9 cellular contexts compared by ENCODE assay signal in the genomic region with DNA sequence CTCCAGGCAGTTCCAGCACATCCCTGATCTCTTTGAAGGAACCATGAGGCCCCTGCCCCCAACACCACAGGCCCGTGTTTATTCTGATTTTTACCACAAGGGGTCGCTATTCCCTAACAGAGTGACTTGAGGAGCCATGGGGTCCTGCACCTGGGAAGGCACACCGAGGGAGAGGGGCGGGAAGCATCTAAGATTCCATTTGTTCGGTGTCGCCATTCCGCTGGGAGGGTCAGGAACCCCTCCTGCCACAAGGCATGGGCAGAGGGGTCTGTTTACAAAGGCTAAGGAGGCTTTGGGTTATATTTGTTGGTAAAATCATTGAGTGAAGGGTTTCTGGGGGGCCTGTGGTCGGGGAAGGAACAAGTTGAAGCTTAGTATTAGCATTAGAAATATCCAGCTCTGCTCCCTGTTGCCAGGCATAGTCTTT.
A peak's percentile ranks its signal among the peaks of the same experiment; 100 is the strongest.
DNase-seq lines count a peak whose midpoint lies in the region; ATAC-seq and TF ChIP-seq lines count a peak whose summit lies in the region.
"Had no signal": no experiment of that assay in that cellular context is flagged by ENCODE, and none has a peak within 500 bp of the region (broad histone marks: within the 10 kb centered on the region; RNA-seq: fewer than 3 reads in every experiment).

No MANE protein-coding gene starts in this region.

- H3K27me3 Mint-ChIP-seq in natural killer cell (ENCODE audit: low read depth in 2 of 2): peaks cover 0 to 2% of the 10 kb centered on the region in 2 donors

- no peaks in the 10 kb centered on the region for H4K20me1 ChIP-seq in OCI-LY1 (ENCODE audit: insufficient read depth, low read length)

- no peak for TF ChIP-seq EP300 in stomach (IDR thresholded peaks at IDR 0.05)

- no peaks in the 10 kb centered on the region for H3K79me2 ChIP-seq in OCI-LY1 (ENCODE audit: insufficient read depth, low read length)

- H2AFZ ChIP-seq in OCI-LY1 (ENCODE audit: low read length): no peak overlapping the region

- H3K9ac ChIP-seq in OCI-LY1 (ENCODE audit: low read length): no peak overlapping the region

- WGBS in stomach, 5 donors: 25 to 34% (median 29%) methylated on average over 8 of the region's 8 CpGs

- H3K27me3 ChIP-seq in OCI-LY1 (ENCODE audit: insufficient read depth, low read length) (no peaks in the 10 kb centered on the region), stomach (peaks cover 0 to 5% (median 0%) of the 10 kb centered on the region in 3 donors)

- CTCF ChIA-PET in HEK293T (lab: Yijun Ruan, JAX): interaction anchor here (0.6 to 1.2 kb wide), 6 partner anchors 10 to 597 kb away, joined by 3 to 11 read pairs (median 4); no protein-coding TSS in a partner anchor

- H3K36me3 ChIP-seq in OCI-LY1 (ENCODE audit: insufficient read depth, low read length) (no peaks in the 10 kb centered on the region), stomach (no peaks in the 10 kb centered on the region)

- peak in 1 of 3 donors; percentile 77 for ATAC-seq in natural killer cell
- ATAC-seq in GM19035 (IDR thresholded peaks at IDR 0.05; ENCODE audit: unreplicated experiment): no peak

- H3K4me1 Mint-ChIP-seq in natural killer cell: peaks cover 5% of the 10 kb centered on the region in 2 donors

- H3F3A ChIP-seq in OCI-LY1 (ENCODE audit: insufficient read depth, low read length): no peaks in the 10 kb centered on the region

- no peak overlapping the region for H3K27ac ChIP-seq in OCI-LY1 (ENCODE audit: low read depth, low read length, poor library complexity, severe bottlenecking)
- H3K27ac ChIP-seq in stomach: no peak overlapping the region

- no peaks in the 10 kb centered on the region for H3K9me3 ChIP-seq in OCI-LY1 (ENCODE audit: low read length)
- H3K9me3 ChIP-seq in stomach: no peaks in the 10 kb centered on the region

- no peaks in the 10 kb centered on the region for H3K9me2 ChIP-seq in OCI-LY1 (ENCODE audit: low read depth, low read length)

- TF ChIP-seq POLR2A in erythroblast (IDR thresholded peaks at IDR 0.05; ENCODE audit: low read length) (no peak), stomach (IDR thresholded peaks at IDR 0.05) (no peak)

- H3K4me3 Mint-ChIP-seq in natural killer cell: no peak overlapping the region
- H3K4me3 Mint-ChIP-seq: T-helper 1 cell treated with Interleukin-12 subunit alpha and Interleukin-12 subunit beta and Interleukin-4 antibody, amounts not matched to agents 30 μg/mL and 1 μg/mL, for 36 hours had no signal

- DNase-seq in COLO668 (lab: John Stamatoyannopoulos, UW; ENCODE audit: unreplicated experiment): peak; percentile 56
- DNase-seq in HEK293T (ENCODE audit: extremely low spot score): peak; percentile 74
- DNase-seq in activated CD8-positive, alpha-beta memory T cell treated with anti-CD3 and anti-CD28 coated beads, Interleukin-2, amount 50 U/mL, for 48 hours: peak; percentile 81
- DNase-seq in erythroblast (lab: John Stamatoyannopoulos, UW): peak; percentile 69 to 78
- DNase-seq in natural killer cell: peak; percentile 17
- peak; percentile 42 for DNase-seq in stomach

- peaks cover 4% of the 10 kb centered on the region for H3K4me1 ChIP-seq in OCI-LY1 (ENCODE audit: insufficient read depth, low read length, severe bottlenecking)
- H3K4me1 ChIP-seq in stomach: peaks cover 0 to 8% (median 2%) of the 10 kb centered on the region in 4 donors

- H3K4me3 ChIP-seq in OCI-LY1 (ENCODE audit: low read depth, low read length, poor library complexity, severe bottlenecking): no peak overlapping the region
- no peak overlapping the region for H3K4me3 ChIP-seq in stomach

- H3K9me3 Mint-ChIP-seq in natural killer cell: no peaks in the 10 kb centered on the region
- H3K9me3 Mint-ChIP-seq: T-helper 1 cell treated with Interleukin-12 subunit alpha and Interleukin-12 subunit beta and Interleukin-4 antibody, amounts not matched to agents 30 μg/mL and 1 μg/mL, for 36 hours had no signal

- H3K4me2 ChIP-seq in OCI-LY1 (ENCODE audit: low read length): no peak overlapping the region

- intact Hi-C loops in natural killer cell (cut with micrococcal nuclease): loop anchor here (2.0 kb wide), 1 partner anchor 163 kb away; no protein-coding TSS in a partner anchor
- intact Hi-C loops in stomach (cut with DNase I; ENCODE audit: low total_unique reads): loop anchor here (10.0 kb wide), 2 partner anchors 161 to 311 kb away; no protein-coding TSS in a partner anchor

- POLR2A ChIA-PET in HEK293T (lab: Yijun Ruan, JAX): no interaction called here

- no peak overlapping the region for H3K27ac Mint-ChIP-seq in natural killer cell
- H3K27ac Mint-ChIP-seq: T-helper 1 cell treated with Interleukin-12 subunit alpha and Interleukin-12 subunit beta and Interleukin-4 antibody, amounts not matched to agents 30 μg/mL and 1 μg/mL, for 36 hours had no signal

- no peaks in the 10 kb centered on the region for H3K36me3 Mint-ChIP-seq in natural killer cell

- TF ChIP-seq CTCF in OCI-LY1 (IDR thresholded peaks at IDR 0.05; ENCODE audit: low read length): peak; percentile 95
- peak; percentile 62 for TF ChIP-seq CTCF in natural killer cell (IDR thresholded peaks at IDR 0.05)
- peak in 5 of 7 experiments; percentile 50 to 78 (median 71) for TF ChIP-seq CTCF in stomach (IDR thresholded peaks at IDR 0.05)

TF ChIP-seq in HEK293T, 16 proteins besides CTCF, POLR2A, EP300 and RAD21:
- TF ChIP-seq FOXA1 (IDR thresholded peaks at IDR 0.05): no peak

Comparison
In these comparisons a context has a peak if more than half of its experiments do, and no peak if none do; other contexts are left out.
1. DNase-seq: peak in every context shown above with its lines; median percentile 81 in activated CD8-positive, alpha-beta memory T cell treated with anti-CD3 and anti-CD28 coated beads, Interleukin-2, amount 50 U/mL, for 48 hours; 74 in HEK293T; 74 in erythroblast; 56 in COLO668; 42 in stomach; 17 in natural killer cell.